Comparison of ENCODE assay signal across 17 cellular contexts in genomic region chr10:114031113-114031512, GRCh38. TPM values are rescaled to one million over a fixed set of nuclear protein-coding genes. Genes with fewer than 3 reads are reported as not detected.
DNase-seq lines count a peak whose midpoint lies in the region; ATAC-seq and TF ChIP-seq lines count a peak whose summit lies in the region.
"Had no signal": no experiment of that assay in that cellular context is flagged by ENCODE, and none has a peak within 500 bp of the region (broad histone marks: within the 10 kb centered on the region; RNA-seq: fewer than 3 reads in every experiment).

No MANE protein-coding gene starts in this region.

- no peak overlapping the region for H3K4me3 ChIP-seq in PC-3 (ENCODE audit: low read length)
- no peak overlapping the region for H3K4me3 ChIP-seq in fibroblast of villous mesenchyme (ENCODE audit: low read depth, low read length)
- H3K4me3 ChIP-seq: HAP-1 had no signal

- ATAC-seq in PC-3: peak; percentile 29
- no peak for ATAC-seq in activated CD8-positive, alpha-beta T cell treated with anti-CD3 and anti-CD28 coated beads, Interleukin-2, amount 10 ng/mL, durations not matched to agents 7 days and 5 days

- H3F3A ChIP-seq in PC-3 (ENCODE audit: low read length, unreplicated experiment): peaks cover 7% of the 10 kb centered on the region

- H3K4me1 Mint-ChIP-seq in CD14-positive monocyte: peaks cover 57% of the 10 kb centered on the region
- H3K4me1 Mint-ChIP-seq in activated CD8-positive, alpha-beta T cell treated with anti-CD3 and anti-CD28 coated beads, Interleukin-2, amount 10 ng/mL, durations not matched to agents 7 days and 5 days (ENCODE audit: low read depth): peaks cover 9% of the 10 kb centered on the region

- no TSS peak for BruUV-seq in PC-3 (replicated peaks; lab: Mats Ljungman, UMichigan)

- peak overlapping the region; percentile 8; the same call in 1 of the 2 replicates for H3K4me2 ChIP-seq in PC-3 (ENCODE audit: low read length)

- DNase-seq in CD14-positive monocyte (ENCODE audit: low spot score): no peak
- peak; percentile 67 for DNase-seq in LoVo (ENCODE audit: low spot score)
- peak; percentile 47 for DNase-seq in PC-3
- DNase-seq in fibroblast of villous mesenchyme (ENCODE audit: low read depth): peak; percentile 45
- no peak for DNase-seq in anterior cingulate cortex (lab: John Stamatoyannopoulos, UW)
- no peak for DNase-seq in activated CD4-positive, CD25-positive, alpha-beta regulatory T cell treated with anti-CD3 and anti-CD28 coated beads, Interleukin-2, amount 50 U/mL, for 72 hours
- no peak for DNase-seq in activated CD8-positive, alpha-beta T cell treated with anti-CD3 and anti-CD28 coated beads, Interleukin-2, amount 10 ng/mL, durations not matched to agents 7 days and 5 days
- DNase-seq in iPS-NIHi7 (ENCODE audit: extremely low spot score): no peak
- DNase-seq: C1 segment of cervical spinal cord, COR-L47, DMS153, NCI-H1105, NCI-H1694 treated with DMSO at 0.1 percent for 48 hours, NCI-H345, SIG-M5 had no signal

- peaks cover 0 to 2% of the 10 kb centered on the region in 2 donors for H3K36me3 Mint-ChIP-seq in CD14-positive monocyte
- H3K36me3 Mint-ChIP-seq in activated CD8-positive, alpha-beta T cell treated with anti-CD3 and anti-CD28 coated beads, Interleukin-2, amount 10 ng/mL, durations not matched to agents 7 days and 5 days (ENCODE audit: low read depth): no peaks in the 10 kb centered on the region

- TF ChIP-seq CTCF in CD14-positive monocyte (IDR thresholded peaks at IDR 0.05) (no peak), PC-3 (conservative IDR thresholded peaks at IDR 0.05; ENCODE audit: low read depth, low read length) (no peak), fibroblast of villous mesenchyme (IDR thresholded peaks at IDR 0.05; ENCODE audit: insufficient read depth, low read depth, low read length) (no peak)

- H3K4me1 ChIP-seq in PC-3 (ENCODE audit: insufficient read depth, low read length): peaks cover 43% of the 10 kb centered on the region
- H3K4me1 ChIP-seq: HAP-1 had no signal

- intact Hi-C loops in CD14-positive monocyte (cut with micrococcal nuclease) (no loop called here), PC-3 (cut with micrococcal nuclease) (loop anchor here (1.0 to 10.0 kb wide), 2 partner anchors 39 to 116 kb away; no protein-coding TSS in a partner anchor)

- H3K9me2 ChIP-seq in PC-3 (replicated peaks; ENCODE audit: low read length): no peaks in the 10 kb centered on the region

- no peak overlapping the region for H3K27ac ChIP-seq in PC-3 (ENCODE audit: low read length)
- H3K27ac ChIP-seq: HL-60 had no signal

- no peaks in the 10 kb centered on the region for H3K9me3 Mint-ChIP-seq in CD14-positive monocyte
- no peaks in the 10 kb centered on the region for H3K9me3 Mint-ChIP-seq in activated CD8-positive, alpha-beta T cell treated with anti-CD3 and anti-CD28 coated beads, Interleukin-2, amount 10 ng/mL, durations not matched to agents 7 days and 5 days (ENCODE audit: insufficient read depth)

- no peaks in the 10 kb centered on the region for H4K20me1 ChIP-seq in PC-3 (ENCODE audit: low read length)

- H3K9ac ChIP-seq in PC-3 (ENCODE audit: low read length): no peak overlapping the region

- H3K27me3 Mint-ChIP-seq in CD14-positive monocyte (ENCODE audit: low read depth in 3 of 3): peaks cover 0 to 5% (median 5%) of the 10 kb centered on the region in 3 donors
- H3K27me3 Mint-ChIP-seq in activated CD8-positive, alpha-beta T cell treated with anti-CD3 and anti-CD28 coated beads, Interleukin-2, amount 10 ng/mL, durations not matched to agents 7 days and 5 days (ENCODE audit: low read depth): peaks cover 66% of the 10 kb centered on the region

- no peak overlapping the region for H2AFZ ChIP-seq in PC-3 (ENCODE audit: low read length)

- no peaks in the 10 kb centered on the region for H3K27me3 ChIP-seq in PC-3 (ENCODE audit: low read length)

- no peaks in the 10 kb centered on the region for H3K36me3 ChIP-seq in PC-3 (ENCODE audit: low read depth, low read length)
- H3K36me3 ChIP-seq: HAP-1 had no signal

- no peaks in the 10 kb centered on the region for H3K79me2 ChIP-seq in PC-3 (ENCODE audit: low read length)

- POLR2A ChIA-PET in PC-3 (lab: Charles Lee; ENCODE audit: unreplicated experiment): no interaction called here
- POLR2A ChIA-PET in activated CD8-positive, alpha-beta T cell treated with anti-CD3 and anti-CD28 coated beads, Interleukin-2, amount 10 ng/mL, durations not matched to agents 7 days and 5 days (lab: Charles Lee): no interaction called here

- peak overlapping the region; percentile 29 to 84 (median 76) for H3K27ac Mint-ChIP-seq in CD14-positive monocyte
- no peak overlapping the region for H3K27ac Mint-ChIP-seq in activated CD8-positive, alpha-beta T cell treated with anti-CD3 and anti-CD28 coated beads, Interleukin-2, amount 10 ng/mL, durations not matched to agents 7 days and 5 days

- no peaks in the 10 kb centered on the region for H3K9me3 ChIP-seq in PC-3 (ENCODE audit: low read length)
- H3K9me3 ChIP-seq: HAP-1 had no signal

- CTCF ChIA-PET in PC-3 (lab: Charles Lee): no interaction called here
- CTCF ChIA-PET in activated CD8-positive, alpha-beta T cell treated with anti-CD3 and anti-CD28 coated beads, Interleukin-2, amount 10 ng/mL, durations not matched to agents 7 days and 5 days (lab: Charles Lee): interaction anchor here (1.1 to 1.3 kb wide), 2 partner anchors 12 to 156 kb away, joined by 3 to 4 read pairs; partner anchors contain the start of gene ADRB1

- peak overlapping the region in 1 of 2 donors; percentile 66 for H3K4me3 Mint-ChIP-seq in CD14-positive monocyte
- H3K4me3 Mint-ChIP-seq in activated CD8-positive, alpha-beta T cell treated with anti-CD3 and anti-CD28 coated beads, Interleukin-2, amount 10 ng/mL, durations not matched to agents 7 days and 5 days: no peak overlapping the region

RNA-seq across cellular contexts. Expression of gene ADRB1, which starts 12.6 kb away (rescaled TPM):
- polyA plus RNA-seq in CD14-positive monocyte: under 1 TPM in 1 of 2 donors, not detected in 1; 0.05 TPM
- 0.15 and 0.29 TPM in 2 replicates for total RNA-seq in PC-3 (2014; rRNA removed)
- total RNA-seq in fibroblast of villous mesenchyme: not detected in 2 replicates
- under 1 TPM; 0.29 to 0.45 TPM for total RNA-seq in activated CD8-positive, alpha-beta T cell treated with anti-CD3 and anti-CD28 coated beads, Interleukin-2, amount 10 ng/mL, durations not matched to agents 7 days and 5 days

Comparison
In these comparisons a context has a peak if more than half of its experiments do, and no peak if none do; other contexts are left out.
1. DNase-seq: peak in LoVo (single experiment), PC-3 (single experiment) and fibroblast of villous mesenchyme (single experiment); none in CD14-positive monocyte (single experiment), anterior cingulate cortex (0 of 58), activated CD4-positive, CD25-positive, alpha-beta regulatory T cell treated with anti-CD3 and anti-CD28 coated beads, Interleukin-2, amount 50 U/mL, for 72 hours (single experiment), activated CD8-positive, alpha-beta T cell treated with anti-CD3 and anti-CD28 coated beads, Interleukin-2, amount 10 ng/mL, durations not matched to agents 7 days and 5 days (single experiment) and iPS-NIHi7 (single experiment).